1 cellular context compared by ENCODE assay signal in the genomic region with DNA sequence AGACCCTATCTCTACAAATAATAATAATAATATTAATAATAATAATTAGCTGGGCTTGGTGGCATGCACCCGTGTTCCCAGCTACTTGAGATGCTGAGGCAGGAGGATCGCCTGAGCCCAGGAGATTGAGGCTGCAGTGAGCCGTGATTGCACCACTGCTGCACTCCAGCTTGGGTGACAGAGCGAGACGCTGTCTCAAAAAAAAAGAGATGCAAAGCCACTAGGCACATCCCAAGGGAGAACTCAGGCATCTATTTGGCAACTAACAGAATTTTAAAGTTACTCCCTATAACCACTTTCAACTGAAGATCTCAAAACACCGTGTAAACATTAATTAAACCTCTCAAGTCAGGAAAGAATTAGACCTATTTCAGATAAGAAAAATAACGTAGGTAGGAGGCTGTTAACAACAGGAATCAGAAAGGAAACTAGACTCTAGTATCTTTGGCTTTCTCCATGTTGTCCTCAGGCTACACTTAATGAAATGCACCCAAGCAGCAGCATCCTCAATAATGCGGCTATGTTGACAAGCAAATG.
TF ChIP-seq lines count a peak whose summit lies in the region.

No MANE protein-coding gene starts in this region.

TF ChIP-seq in HepG2, 621 proteins besides CTCF, POLR2A, EP300 and RAD21:
- TF ChIP-seq FOXP1 (IDR thresholded peaks at IDR 0.05) (no peak), FOXP1 (CRISPR knock-in tag; IDR thresholded peaks at IDR 0.05) (no peak), PAF1 (CRISPR knock-in tag; IDR thresholded peaks at IDR 0.05) (no peak)
